Comparison of ENCODE assay signal across 8 cellular contexts in genomic region chr1:78003882-78004718, GRCh38. TPM values are rescaled to one million over a fixed set of nuclear protein-coding genes. Genes with fewer than 3 reads are reported as not detected.
DNase-seq lines count a peak whose midpoint lies in the region; ATAC-seq lines count a peak whose summit lies in the region.

No MANE protein-coding gene starts in this region.

- peak; percentile 93 for DNase-seq in ELR (ENCODE audit: low read depth)
- peak; percentile 80 for DNase-seq in SKM-1 (lab: John Stamatoyannopoulos, UW; ENCODE audit: unreplicated experiment)
- peak; percentile 29 for DNase-seq in hepatic stellate cell (ENCODE audit: low spot score)
- no peak for DNase-seq in sciatic nerve (ENCODE audit: low spot score)
- DNase-seq in NCI-H146 treated with DMSO at 0.1 percent for 48 hours (lab: John Stamatoyannopoulos, UW; ENCODE audit: unreplicated experiment) = no peak

- H3K4me1 ChIP-seq in HUES6 (ENCODE audit: control insufficient read depth, insufficient read depth, low read length) = peaks cover 21% of the 10 kb centered on the region

- intact Hi-C loops in sciatic nerve (cut with DNase I) = no loop called here

- H3K9ac ChIP-seq in HUES6 (ENCODE audit: low read length) = peak overlapping the region; percentile 93

- peak overlapping the region; percentile 97 for H3K27ac ChIP-seq in HUES6 (ENCODE audit: low read depth, low read length)
- peak overlapping the region; percentile 82 for H3K27ac ChIP-seq in angular gyrus (ENCODE audit: low read depth, low read length)

- H3K27me3 ChIP-seq in HUES6 (ENCODE audit: control insufficient read depth, insufficient read depth, low read length) = no peaks in the 10 kb centered on the region

- no peaks in the 10 kb centered on the region for H3K9me3 ChIP-seq in HUES6 (ENCODE audit: control insufficient read depth, insufficient read depth, low read depth, low read length)

- peak overlapping the region; percentile 65 for H3K4me3 ChIP-seq in HUES6 (ENCODE audit: low read depth, low read length)

- ATAC-seq in GM21576 (IDR thresholded peaks at IDR 0.05; ENCODE audit: unreplicated experiment) = peak; percentile 45
- peak; percentile 72 for ATAC-seq in sciatic nerve

- no peaks in the 10 kb centered on the region for H3K36me3 ChIP-seq in HUES6 (ENCODE audit: control insufficient read depth, insufficient read depth, low read length)

RNA-seq across cellular contexts. Expression of gene DNAJB4, which starts 0.6 kb away (rescaled TPM):
- total RNA-seq in sciatic nerve = 87.0 TPM

RNA-seq across cellular contexts. Expression of gene FUBP1, which starts 25.2 kb away (rescaled TPM):
- total RNA-seq in sciatic nerve = 141 TPM

RNA-seq across cellular contexts. Expression of gene GIPC2, which starts 41.7 kb away (rescaled TPM):
- total RNA-seq in sciatic nerve = 4.0 TPM

Comparison
In these comparisons a context has a peak if more than half of its experiments do, and no peak if none do; other contexts are left out.
1. DNase-seq: peak in ELR (single experiment), SKM-1 (single experiment) and hepatic stellate cell (single experiment); none in sciatic nerve (single experiment) and NCI-H146 treated with DMSO at 0.1 percent for 48 hours (single experiment).